Comparison of ENCODE assay signal across 2 cellular contexts in the genomic region with DNA sequence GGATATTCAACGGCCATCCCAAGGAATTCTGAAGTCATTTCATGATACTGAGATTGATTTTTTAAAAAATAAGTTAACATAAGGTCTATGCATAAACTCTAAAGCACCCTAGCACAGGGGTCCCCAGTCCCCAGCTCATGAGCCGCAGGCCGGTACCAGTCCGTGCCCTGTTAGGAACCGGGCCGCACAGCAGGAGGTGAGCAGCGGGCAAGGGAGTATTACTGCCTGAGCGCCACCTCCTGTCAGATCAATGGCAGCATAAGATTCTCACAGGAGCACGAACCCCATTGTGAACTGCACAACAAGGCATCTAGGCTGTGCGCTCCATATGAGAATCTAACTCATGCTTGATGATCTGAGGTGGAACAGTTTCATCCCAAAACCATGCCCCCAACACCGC.
A peak's percentile ranks its signal among the peaks of the same experiment; 100 is the strongest.
TF ChIP-seq lines count a peak whose summit lies in the region.

No MANE protein-coding gene starts in this region.

TF ChIP-seq in HepG2, 621 proteins besides CTCF, POLR2A, EP300 and RAD21:
- TF ChIP-seq ZNF496 (CRISPR knock-in tag; IDR thresholded peaks at IDR 0.05; ENCODE audit: insufficient replicate concordance), result no peak
- TF ChIP-seq STAG1 (CRISPR knock-in tag; IDR thresholded peaks at IDR 0.05), result peak; percentile 39
- TF ChIP-seq, protein P1, sequence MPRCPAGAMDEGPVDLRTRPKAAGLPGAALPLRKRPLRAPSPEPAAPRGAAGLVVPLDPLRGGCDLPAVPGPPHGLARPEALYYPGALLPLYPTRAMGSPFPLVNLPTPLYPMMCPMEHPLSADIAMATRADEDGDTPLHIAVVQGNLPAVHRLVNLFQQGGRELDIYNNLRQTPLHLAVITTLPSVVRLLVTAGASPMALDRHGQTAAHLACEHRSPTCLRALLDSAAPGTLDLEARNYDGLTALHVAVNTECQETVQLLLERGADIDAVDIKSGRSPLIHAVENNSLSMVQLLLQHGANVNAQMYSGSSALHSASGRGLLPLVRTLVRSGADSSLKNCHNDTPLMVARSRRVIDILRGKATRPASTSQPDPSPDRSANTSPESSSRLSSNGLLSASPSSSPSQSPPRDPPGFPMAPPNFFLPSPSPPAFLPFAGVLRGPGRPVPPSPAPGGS (CRISPR knock-in tag; IDR thresholded peaks at IDR 0.05), result no peak

TF ChIP-seq in WTC11, 78 proteins besides CTCF, POLR2A, EP300 and RAD21:
- TF ChIP-seq ATF1 (CRISPR knock-in tag; IDR thresholded peaks at IDR 0.05) (no peak), SMAD3 (CRISPR knock-in tag; IDR thresholded peaks at IDR 0.05; ENCODE audit: borderline replicate concordance) (no peak)
